In the genomic region with DNA sequence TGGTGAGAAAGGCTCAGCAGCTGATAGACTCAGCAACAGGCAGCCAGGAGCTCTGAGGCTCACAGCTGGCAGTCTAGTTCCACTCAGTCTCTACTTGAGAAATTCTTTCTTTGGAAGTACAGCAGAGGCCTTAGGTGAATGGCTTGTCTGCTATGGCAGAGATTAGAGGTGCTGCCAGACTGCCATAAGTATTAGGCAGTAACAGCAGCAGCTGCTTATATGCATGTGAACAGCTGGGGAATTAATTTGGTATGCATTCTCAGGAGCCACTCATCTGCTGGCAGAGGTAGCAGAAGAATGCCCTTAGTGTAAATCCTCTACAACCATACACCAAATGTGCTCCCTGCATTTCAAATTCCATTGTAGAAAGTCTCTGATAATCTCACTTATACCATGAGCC, we compare ENCODE assay signal across 7 cellular contexts. TPM values are rescaled to one million over a fixed set of nuclear protein-coding genes. Genes with fewer than 3 reads are reported as not detected.
"Had no signal": no experiment of that assay in that cellular context is flagged by ENCODE, and none has a peak within 500 bp of the region (broad histone marks: within the 10 kb centered on the region; RNA-seq: fewer than 3 reads in every experiment).

No MANE protein-coding gene starts in this region.

RNA-seq across cellular contexts. Expression of a gene that starts 32.7 kb away (rescaled TPM):
- total RNA-seq: posterior vena cava, prostate gland, right atrium auricular region, sciatic nerve, smooth muscle cell, vagina had no signal
- polyA plus RNA-seq: naive thymus-derived CD8-positive, alpha-beta T cell; smooth muscle cell had no signal
